ENCODE assay signal across 21 cellular contexts in genomic region chr4:1036976-1037810, GRCh38. TPM values are rescaled to one million over a fixed set of nuclear protein-coding genes. Genes with fewer than 3 reads are reported as not detected.
"Had no signal": no experiment of that assay in that cellular context is flagged by ENCODE, and none has a peak within 500 bp of the region (broad histone marks: within the 10 kb centered on the region; RNA-seq: fewer than 3 reads in every experiment).

No MANE protein-coding gene starts in this region.

- H3K9me3 Mint-ChIP-seq: activated CD4-positive, alpha-beta memory T cell treated with anti-CD3 and anti-CD28 coated beads, Interleukin-2, amount 10 ng/mL, durations not matched to agents 7 days and 5 days; activated naive CD4-positive, alpha-beta T cell treated with anti-CD3 and anti-CD28 coated beads, Interleukin-2, amount 10 ng/mL, durations not matched to agents 7 days and 5 days; activated naive CD8-positive, alpha-beta T cell treated with anti-CD3 and anti-CD28 coated beads for 36 hours; activated T-cell treated with anti-CD3 and anti-CD28 coated beads, Interleukin-2, amount 50 U/mL, for 72 hours; activated T-helper 2 cell treated with anti-CD3 and anti-CD28 coated beads, Interferon-gamma antibody, Interleukin-2, Interleukin-4, amounts not matched to agents 10 μg/mL and 5 μg/mL and 100 μg/mL, durations not matched to agents 14 hours and 24 hours and 36 hours; T-helper 1 cell treated with Interleukin-12 subunit alpha and Interleukin-12 subunit beta and Interleukin-4 antibody, amounts not matched to agents 30 μg/mL and 1 μg/mL, for 36 hours had no signal

- H3K4me3 Mint-ChIP-seq: activated CD4-positive, alpha-beta memory T cell treated with anti-CD3 and anti-CD28 coated beads, Interleukin-2, amount 10 ng/mL, durations not matched to agents 7 days and 5 days; activated CD4-positive, alpha-beta T cell treated with anti-CD3 and anti-CD28 coated beads for 36 hours; activated naive CD4-positive, alpha-beta T cell treated with anti-CD3 and anti-CD28 coated beads, Interleukin-2, amount 10 ng/mL, durations not matched to agents 7 days and 5 days; activated naive CD8-positive, alpha-beta T cell treated with anti-CD3 and anti-CD28 coated beads for 36 hours; activated T-cell treated with anti-CD3 and anti-CD28 coated beads, Interleukin-2, amount 50 U/mL, for 72 hours; T-helper 1 cell treated with Interleukin-12 subunit alpha and Interleukin-12 subunit beta and Interleukin-4 antibody, amounts not matched to agents 30 μg/mL and 1 μg/mL, for 36 hours had no signal

- H3K27ac Mint-ChIP-seq: activated CD4-positive, alpha-beta memory T cell treated with anti-CD3 and anti-CD28 coated beads, Interleukin-2, amount 10 ng/mL, durations not matched to agents 7 days and 5 days; activated CD4-positive, alpha-beta T cell treated with anti-CD3 and anti-CD28 coated beads for 36 hours; activated naive CD4-positive, alpha-beta T cell treated with anti-CD3 and anti-CD28 coated beads, Interleukin-2, amount 10 ng/mL, durations not matched to agents 7 days and 5 days; activated naive CD8-positive, alpha-beta T cell treated with anti-CD3 and anti-CD28 coated beads for 36 hours; activated T-cell treated with anti-CD3 and anti-CD28 coated beads, Interleukin-2, amount 50 U/mL, for 72 hours; activated T-helper 2 cell treated with anti-CD3 and anti-CD28 coated beads, Interferon-gamma antibody, Interleukin-2, Interleukin-4, amounts not matched to agents 10 μg/mL and 5 μg/mL and 100 μg/mL, durations not matched to agents 14 hours and 24 hours and 36 hours; T-helper 1 cell treated with Interleukin-12 subunit alpha and Interleukin-12 subunit beta and Interleukin-4 antibody, amounts not matched to agents 30 μg/mL and 1 μg/mL, for 36 hours had no signal

- DNase-seq: activated CD4-positive, alpha-beta memory T cell treated with anti-CD3 and anti-CD28 coated beads, Interleukin-2, amount 10 ng/mL, durations not matched to agents 7 days and 5 days; activated CD4-positive, alpha-beta T cell treated with anti-CD3 and anti-CD28 coated beads for 36 hours; activated CD4-positive, alpha-beta T cell treated with anti-CD3 and anti-CD28 coated beads, Interleukin-2, amount 50 U/mL, for 1 hour; activated gamma-delta T cell treated with Interleukin-2 at 50 U/mL for 16 hours; activated naive CD4-positive, alpha-beta T cell treated with anti-CD3 and anti-CD28 coated beads, Interleukin-2, amount 10 ng/mL, durations not matched to agents 7 days and 5 days; activated naive CD8-positive, alpha-beta T cell treated with anti-CD3 and anti-CD28 coated beads for 36 hours; activated T-cell treated with anti-CD3 and anti-CD28 coated beads, Interleukin-2, amount 50 U/mL, for 72 hours; Karpas-422; MM.1S; NCI-H1105; NCI-H1436 treated with DMSO at 0.1 percent for 48 hours; NCI-H187; NCI-H2081; NCI-H446; NCI-H524; PC-3; SHP77 treated with DMSO at 0.1 percent for 48 hours had no signal

- ATAC-seq: activated CD4-positive, alpha-beta T cell treated with anti-CD3 and anti-CD28 coated beads for 36 hours; activated T-cell treated with anti-CD3 and anti-CD28 coated beads, Interleukin-2, amount 50 U/mL, for 72 hours; PC-3 had no signal

- H3K4me1 Mint-ChIP-seq: activated CD4-positive, alpha-beta memory T cell treated with anti-CD3 and anti-CD28 coated beads, Interleukin-2, amount 10 ng/mL, durations not matched to agents 7 days and 5 days; activated CD4-positive, alpha-beta T cell treated with anti-CD3 and anti-CD28 coated beads for 36 hours; activated naive CD4-positive, alpha-beta T cell treated with anti-CD3 and anti-CD28 coated beads, Interleukin-2, amount 10 ng/mL, durations not matched to agents 7 days and 5 days; activated naive CD8-positive, alpha-beta T cell treated with anti-CD3 and anti-CD28 coated beads for 36 hours had no signal

- H3K36me3 Mint-ChIP-seq: activated naive CD4-positive, alpha-beta T cell treated with anti-CD3 and anti-CD28 coated beads, Interleukin-2, amount 10 ng/mL, durations not matched to agents 7 days and 5 days; activated naive CD8-positive, alpha-beta T cell treated with anti-CD3 and anti-CD28 coated beads for 36 hours had no signal

- H3K27me3 Mint-ChIP-seq: activated CD4-positive, alpha-beta memory T cell treated with anti-CD3 and anti-CD28 coated beads, Interleukin-2, amount 10 ng/mL, durations not matched to agents 7 days and 5 days; activated CD4-positive, alpha-beta T cell treated with anti-CD3 and anti-CD28 coated beads for 36 hours; activated naive CD4-positive, alpha-beta T cell treated with anti-CD3 and anti-CD28 coated beads, Interleukin-2, amount 10 ng/mL, durations not matched to agents 7 days and 5 days; activated naive CD8-positive, alpha-beta T cell treated with anti-CD3 and anti-CD28 coated beads for 36 hours had no signal

RNA-seq across cellular contexts. Expression of gene SLC26A1, which starts 44.0 kb away (rescaled TPM):
- total RNA-seq: activated CD8-positive, alpha-beta memory T cell treated with anti-CD3 and anti-CD28 coated beads for 36 hours; activated T-cell treated with anti-CD3 and anti-CD28 coated beads, Interleukin-2, amount 50 U/mL, for 72 hours; PC-3; SK-MEL-5 had no signal
